14 cellular contexts compared by ENCODE assay signal in the genomic region with DNA sequence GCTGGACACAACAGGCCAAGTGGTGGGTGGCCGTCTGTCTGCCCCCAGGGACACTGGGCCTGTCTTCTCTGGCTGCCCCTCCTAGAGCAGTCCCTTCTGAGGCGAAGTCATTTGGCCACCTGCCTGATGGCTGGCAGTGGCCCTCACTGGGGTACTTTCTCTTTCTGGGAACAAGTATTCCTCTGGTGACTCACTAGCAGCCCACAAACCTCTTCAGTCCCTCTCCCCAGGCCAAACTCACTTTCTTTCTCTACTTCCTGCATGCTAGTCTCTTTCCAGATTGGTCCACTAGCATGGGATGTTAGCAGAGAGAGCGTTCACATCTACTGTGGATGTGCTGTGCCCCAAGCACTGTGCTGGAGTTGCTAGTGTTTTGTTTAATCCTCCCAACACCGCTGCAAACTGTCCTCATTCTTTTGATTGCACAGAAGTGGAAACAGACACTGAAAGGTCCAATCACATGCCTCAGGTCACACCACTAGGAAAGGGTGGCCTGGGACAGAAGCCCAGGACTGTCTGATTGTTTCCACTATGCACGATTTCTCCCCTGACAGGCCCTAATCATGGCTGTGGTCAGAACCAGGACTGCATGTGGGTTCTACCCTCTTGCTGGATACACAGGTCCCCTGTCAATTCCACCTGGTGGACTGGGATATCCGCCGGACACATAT. TPM values are rescaled to one million over a fixed set of nuclear protein-coding genes. Genes with fewer than 3 reads are reported as not detected.
A peak's percentile ranks its signal among the peaks of the same experiment; 100 is the strongest.
DNase-seq lines count a peak whose midpoint lies in the region; ATAC-seq and TF ChIP-seq lines count a peak whose summit lies in the region.
"Had no signal": no experiment of that assay in that cellular context is flagged by ENCODE, and none has a peak within 500 bp of the region (broad histone marks: within the 10 kb centered on the region; RNA-seq: fewer than 3 reads in every experiment).

No MANE protein-coding gene starts in this region.

- no peak overlapping the region for H3K27ac ChIP-seq in PC-3 (ENCODE audit: low read length)
- no peak overlapping the region for H3K27ac ChIP-seq in fibroblast of lung (ENCODE audit: insufficient read depth, low read length)
- H3K27ac ChIP-seq: hepatocyte, upper lobe of left lung had no signal

- TF ChIP-seq CTCF in BJ (IDR thresholded peaks at IDR 0.05; ENCODE audit: insufficient read depth, low read depth, low read length) = no peak
- TF ChIP-seq CTCF in PC-3 (conservative IDR thresholded peaks at IDR 0.05; ENCODE audit: low read depth, low read length) = no peak
- TF ChIP-seq CTCF in fibroblast of lung (conservative IDR thresholded peaks at IDR 0.05 in 1 of 2, IDR thresholded peaks at IDR 0.05 in 1 of 2; ENCODE audit: low read depth in 1 of 2, low read length in 2 of 2) = no peak
- no peak for TF ChIP-seq CTCF in GM10266 (IDR thresholded peaks at IDR 0.05; ENCODE audit: control insufficient read depth, insufficient read depth, low read depth, missing control alignments)

- ATAC-seq in PC-3 = no peak
- no peak for ATAC-seq in HG03439 (IDR thresholded peaks at IDR 0.05; ENCODE audit: unreplicated experiment)
- ATAC-seq: activated CD8-positive, alpha-beta memory T cell treated with anti-CD3 and anti-CD28 coated beads, Interleukin-2, amount 10 ng/mL, durations not matched to agents 7 days and 5 days had no signal

- BruUV-seq in PC-3 (replicated peaks; lab: Mats Ljungman, UMichigan) = no TSS peak

- no peak overlapping the region for H3K9ac ChIP-seq in PC-3 (ENCODE audit: low read length)
- H3K9ac ChIP-seq in fibroblast of lung (ENCODE audit: insufficient read depth, low read length) = no peak overlapping the region

- H3K9me2 ChIP-seq in PC-3 (replicated peaks; ENCODE audit: low read length) = no peaks in the 10 kb centered on the region

- no peak overlapping the region for H3K4me3 ChIP-seq in BJ (ENCODE audit: low read depth, low read length)
- no peak overlapping the region for H3K4me3 ChIP-seq in PC-3 (ENCODE audit: low read length)
- no peak overlapping the region for H3K4me3 ChIP-seq in fibroblast of lung (replicated peaks in 1 of 4; ENCODE audit: control extremely low read depth in 1 of 4, insufficient read depth in 1 of 4, low read depth in 3 of 4, low read length in 4 of 4)
- H3K4me3 ChIP-seq: hepatocyte, upper lobe of left lung had no signal

- H2AFZ ChIP-seq in PC-3 (ENCODE audit: low read length) (no peak overlapping the region), fibroblast of lung (ENCODE audit: low read length) (no peak overlapping the region)
- H2AFZ ChIP-seq: hepatocyte had no signal

- H3K36me3 ChIP-seq in BJ (ENCODE audit: control insufficient read depth, insufficient read depth, low read length) (no peaks in the 10 kb centered on the region), PC-3 (ENCODE audit: low read depth, low read length) (no peaks in the 10 kb centered on the region), fibroblast of lung (ENCODE audit: control insufficient read depth, insufficient read depth, low read length) (no peaks in the 10 kb centered on the region)
- H3K36me3 ChIP-seq: upper lobe of left lung had no signal

- H3K9me3 ChIP-seq in PC-3 (ENCODE audit: low read length) = no peaks in the 10 kb centered on the region
- no peaks in the 10 kb centered on the region for H3K9me3 ChIP-seq in fibroblast of lung (ENCODE audit: control insufficient read depth, insufficient read depth, low read depth, low read length)
- H3K9me3 ChIP-seq: upper lobe of left lung had no signal

- H3K4me1 ChIP-seq in PC-3 (ENCODE audit: insufficient read depth, low read length) = peaks cover 21% of the 10 kb centered on the region; the same call in 1 of the 2 replicates
- H3K4me1 ChIP-seq in fibroblast of lung (ENCODE audit: control insufficient read depth, extremely low read depth, insufficient read depth, low read length) = no peaks in the 10 kb centered on the region

- H4K20me1 ChIP-seq in PC-3 (ENCODE audit: low read length) = no peaks in the 10 kb centered on the region
- no peaks in the 10 kb centered on the region for H4K20me1 ChIP-seq in fibroblast of lung (ENCODE audit: control insufficient read depth, extremely low read depth, insufficient read depth, low read length)

- peaks cover 14% of the 10 kb centered on the region for H3K27me3 ChIP-seq in BJ (ENCODE audit: control insufficient read depth, insufficient read depth, low read length)
- no peaks in the 10 kb centered on the region for H3K27me3 ChIP-seq in PC-3 (ENCODE audit: low read length)
- peaks cover 13% of the 10 kb centered on the region for H3K27me3 ChIP-seq in fibroblast of lung (ENCODE audit: control insufficient read depth, insufficient read depth, low read length)
- H3K27me3 ChIP-seq: upper lobe of left lung had no signal

- peak; percentile 14 for DNase-seq in BJ (ENCODE audit: low read depth)
- peak; percentile 35 for DNase-seq in PC-3
- peak; percentile 16 to 81 for DNase-seq in fibroblast of lung (ENCODE audit: low read depth in 2 of 2)
- peak; percentile 81 for DNase-seq in myocyte (ENCODE audit: low read depth)
- DNase-seq in GM10266 (ENCODE audit: extremely low spot score) = no peak
- no peak for DNase-seq in mesenteric fat pad (ENCODE audit: low spot score)
- DNase-seq in NCI-H2227 treated with DMSO at 0.1 percent for 48 hours (lab: John Stamatoyannopoulos, UW) = no peak
- DNase-seq: activated CD8-positive, alpha-beta memory T cell treated with anti-CD3 and anti-CD28 coated beads, Interleukin-2, amount 10 ng/mL, durations not matched to agents 7 days and 5 days; NCI-H524 treated with DMSO at 0.1 percent for 48 hours; nucleus accumbens; T-helper 2 cell; upper lobe of left lung had no signal

- no peaks in the 10 kb centered on the region for H3K79me2 ChIP-seq in PC-3 (ENCODE audit: low read length)
- H3K79me2 ChIP-seq in fibroblast of lung (ENCODE audit: control insufficient read depth, insufficient read depth, low read length) = no peaks in the 10 kb centered on the region
- H3K79me2 ChIP-seq: hepatocyte had no signal

- no peaks in the 10 kb centered on the region for H3F3A ChIP-seq in PC-3 (ENCODE audit: low read length, unreplicated experiment)

- CTCF ChIA-PET in BJ (lab: Yijun Ruan, JAX) (interaction anchor here (1.7 to 3.1 kb wide), 2 partner anchors 11 to 51 kb away, joined by 11 to 14 read pairs; no protein-coding TSS in a partner anchor), PC-3 (lab: Charles Lee) (no interaction called here)

- POLR2A ChIA-PET in BJ (lab: Charles Lee) (no interaction called here), PC-3 (lab: Charles Lee; ENCODE audit: unreplicated experiment) (no interaction called here)

- H3K4me2 ChIP-seq in PC-3 (ENCODE audit: low read length) = no peak overlapping the region
- no peak overlapping the region for H3K4me2 ChIP-seq in fibroblast of lung (ENCODE audit: extremely low read depth, insufficient read depth, low read length)
- H3K4me2 ChIP-seq: hepatocyte had no signal

- intact Hi-C loops in PC-3 (cut with micrococcal nuclease) = no loop called here

RNA-seq across cellular contexts. Expression of a gene that starts 5.2 kb away (rescaled TPM):
- 0.65 and 1.3 TPM in 2 replicates for polyA plus RNA-seq in BJ (2011; rRNA removed)
- polyA minus RNA-seq in BJ (2011; rRNA and poly(A)+ RNA removed) = 1.8 and 2.1 TPM in 2 replicates
- total RNA-seq in PC-3 (2014; rRNA removed) = 13.0 and 18.8 TPM in 2 replicates
- under 0.01 TPM in 1 of 2 replicates, not detected in the other for total RNA-seq in fibroblast of lung
- polyA plus RNA-seq in fibroblast of lung = 0.05 and 0.67 TPM in 2 replicates
- 0.13 and 0.97 TPM in 2 replicates for polyA plus RNA-seq in fibroblast of lung (2012)
- polyA minus RNA-seq in fibroblast of lung (ENCODE audit: low replicate concordance) = 0.78 and 15.6 TPM in 2 replicates
- 114 and 149 TPM in 2 replicates for total RNA-seq in myocyte
- polyA plus RNA-seq in myocyte (2012) = 176 TPM
- 54.1 TPM for total RNA-seq in mesenteric fat pad

Comparison
In these comparisons a context has a peak if more than half of its experiments do, and no peak if none do; other contexts are left out.
1. DNase-seq: peak in BJ (single experiment), PC-3 (single experiment), fibroblast of lung (2 of 2) and myocyte (single experiment); none in GM10266 (single experiment), mesenteric fat pad (single experiment) and NCI-H2227 treated with DMSO at 0.1 percent for 48 hours (single experiment).
2. RNA of a gene that starts 5.2 kb away (total RNA-seq): 114 to 149 TPM in myocyte, 54.1 TPM in mesenteric fat pad (single experiment) and 13.0 to 18.8 TPM in PC-3; under 0.01 TPM in fibroblast of lung; every median in the first group is over 10 times any median in the second.